Comparison of ENCODE assay signal across 17 cellular contexts in genomic region chr5:159032656-159033350, GRCh38.
DNase-seq lines count a peak whose midpoint lies in the region; ATAC-seq and TF ChIP-seq lines count a peak whose summit lies in the region.
"Had no signal": no experiment of that assay in that cellular context is flagged by ENCODE, and none has a peak within 500 bp of the region (broad histone marks: within the 10 kb centered on the region; RNA-seq: fewer than 3 reads in every experiment).

No MANE protein-coding gene starts in this region.

- peaks cover 25% of the 10 kb centered on the region for H3K36me3 Mint-ChIP-seq in stimulated activated memory B cell treated with anti-CD40 and anti-IgM and Interleukin-4, amounts not matched to agents 10 μg/mL and 1 μg/mL and 100 μg/mL, for 72 hours

- peak overlapping the region; percentile 84 for H3K27ac Mint-ChIP-seq in stimulated activated memory B cell treated with anti-CD40 and anti-IgM and Interleukin-4, amounts not matched to agents 10 μg/mL and 1 μg/mL and 100 μg/mL, for 72 hours
- H3K27ac Mint-ChIP-seq: activated CD4-positive, alpha-beta T cell treated with anti-CD3 and anti-CD28 coated beads for 36 hours had no signal

- peaks cover 0 to 37% of the 10 kb centered on the region in 2 donors for H3K27me3 ChIP-seq in left lung

- DNase-seq in GM12865 (ENCODE audit: low read depth) (no peak), SK-N-MC (ENCODE audit: low read depth, low spot score) (no peak), left lung (no peak), NCI-H82 treated with DMSO at 0.1 percent for 48 hours (lab: John Stamatoyannopoulos, UW; ENCODE audit: unreplicated experiment) (no peak), GM13977 (ENCODE audit: low spot score) (no peak)
- no peak for DNase-seq in activated CD4-positive, CD25-positive, alpha-beta regulatory T cell treated with anti-CD3 and anti-CD28 coated beads, Interleukin-2, amount 50 U/mL, for 72 hours
- DNase-seq: activated CD4-positive, alpha-beta T cell treated with anti-CD3 and anti-CD28 coated beads for 36 hours; activated CD8-positive, alpha-beta memory T cell treated with anti-CD3 and anti-CD28 coated beads, Interleukin-2, amount 50 U/mL, for 4 hours; activated naive CD4-positive, alpha-beta T cell treated with Interleukin-2 at 50 U/mL for 16 hours; AML-193; hypothalamus; left colon; NCI-H1694; posterior cingulate gyrus; SIG-M5 had no signal

- H3K9me3 Mint-ChIP-seq in stimulated activated memory B cell treated with anti-CD40 and anti-IgM and Interleukin-4, amounts not matched to agents 10 μg/mL and 1 μg/mL and 100 μg/mL, for 72 hours, result peaks cover 3% of the 10 kb centered on the region

- H3K9me3 ChIP-seq in SK-N-MC (ENCODE audit: low read depth, low read length), result no peaks in the 10 kb centered on the region
- no peaks in the 10 kb centered on the region for H3K9me3 ChIP-seq in left lung

- peak overlapping the region; percentile 3 for H3K9ac ChIP-seq in SK-N-MC (ENCODE audit: insufficient read length)

- H3K4me3 ChIP-seq in GM12865 (ENCODE audit: low read depth, low read length) (peak overlapping the region; percentile 41), SK-N-MC (peak overlapping the region; percentile 73), left lung (no peak overlapping the region)

- no peak for TF ChIP-seq CTCF in GM12865 (IDR thresholded peaks at IDR 0.05; ENCODE audit: insufficient read depth, low read depth, low read length, missing control alignments)
- no peak for TF ChIP-seq CTCF in left lung (IDR thresholded peaks at IDR 0.05)
- no peak for TF ChIP-seq CTCF in GM13977 (IDR thresholded peaks at IDR 0.05; ENCODE audit: extremely low read depth, insufficient read depth, missing control alignments)

- peak overlapping the region; percentile 39 for H3K4me3 Mint-ChIP-seq in stimulated activated memory B cell treated with anti-CD40 and anti-IgM and Interleukin-4, amounts not matched to agents 10 μg/mL and 1 μg/mL and 100 μg/mL, for 72 hours
- H3K4me3 Mint-ChIP-seq: activated CD4-positive, alpha-beta T cell treated with anti-CD3 and anti-CD28 coated beads for 36 hours; brain had no signal

- no peaks in the 10 kb centered on the region for H3K36me3 ChIP-seq in SK-N-MC (ENCODE audit: insufficient read depth, low read length)
- no peaks in the 10 kb centered on the region for H3K36me3 ChIP-seq in left lung

- intact Hi-C loops in left lung (cut with DNase I), result no loop called here

- no peaks in the 10 kb centered on the region for H3K27me3 Mint-ChIP-seq in stimulated activated memory B cell treated with anti-CD40 and anti-IgM and Interleukin-4, amounts not matched to agents 10 μg/mL and 1 μg/mL and 100 μg/mL, for 72 hours

- peaks cover 0 to 16% of the 10 kb centered on the region in 2 donors for H3K4me1 ChIP-seq in left lung

- H3K27ac ChIP-seq in SK-N-MC, result peak overlapping the region; percentile 89
- no peak overlapping the region for H3K27ac ChIP-seq in left lung

- in situ Hi-C loops in GM13977 (cut with MboI; ENCODE audit: low pct_unique_long_range_greater_than_20kb, low sequenced_read_pairs, unreplicated experiment), result no loop called here

- ATAC-seq in left lung, result peak; percentile 69
- no peak for ATAC-seq in stimulated activated memory B cell treated with anti-CD40 and anti-IgM and Interleukin-4, amounts not matched to agents 10 μg/mL and 1 μg/mL and 100 μg/mL, for 72 hours
- ATAC-seq: activated CD4-positive, alpha-beta T cell treated with anti-CD3 and anti-CD28 coated beads for 36 hours; left colon had no signal

- H3K4me1 Mint-ChIP-seq in stimulated activated memory B cell treated with anti-CD40 and anti-IgM and Interleukin-4, amounts not matched to agents 10 μg/mL and 1 μg/mL and 100 μg/mL, for 72 hours, result peaks cover 63% of the 10 kb centered on the region

Comparison
In these comparisons a context has a peak if more than half of its experiments do, and no peak if none do; other contexts are left out.
1. H3K4me3 ChIP-seq: peak in GM12865 (single experiment) and SK-N-MC (single experiment); none in left lung (0 of 2).